16 cellular contexts compared by ENCODE assay signal in genomic region chr6:51554029-51554428, GRCh38.
"Had no signal": no experiment of that assay in that cellular context is flagged by ENCODE, and none has a peak within 500 bp of the region (broad histone marks: within the 10 kb centered on the region; RNA-seq: fewer than 3 reads in every experiment).

No MANE protein-coding gene starts in this region.

- H3K4me3 Mint-ChIP-seq: effector memory CD8-positive, alpha-beta T cell; naive thymus-derived CD4-positive, alpha-beta T cell; neural crest cell had no signal

- H3K27me3 Mint-ChIP-seq: effector memory CD8-positive, alpha-beta T cell had no signal

- H3K4me3 ChIP-seq: esophagus squamous epithelium, gastroesophageal sphincter, right atrium auricular region, stomach, thoracic aorta, transverse colon had no signal

- H3K9me3 Mint-ChIP-seq: neural crest cell had no signal

- H3K4me1 Mint-ChIP-seq: naive thymus-derived CD4-positive, alpha-beta T cell had no signal

- DNase-seq: effector memory CD8-positive, alpha-beta T cell; esophagus squamous epithelium; foreskin fibroblast; glutamatergic neuron; naive thymus-derived CD4-positive, alpha-beta T cell; posterior cingulate gyrus; small intestine; stimulated activated CD4-positive, alpha-beta T cell treated with anti-CD3 and anti-CD28 coated beads, Interleukin-12 subunit alpha, Interleukin-12 subunit beta, amount 100 ng/mL, for 4 hours; stimulated activated naive CD4-positive, alpha-beta T cell; stomach; substantia nigra; transverse colon had no signal

- H3K27ac ChIP-seq: esophagus squamous epithelium, gastroesophageal sphincter, right atrium auricular region, stomach, thoracic aorta, transverse colon had no signal

- H3K4me1 ChIP-seq: esophagus squamous epithelium, gastroesophageal sphincter, right atrium auricular region, transverse colon had no signal

- FAIRE-seq: small intestine had no signal

- H3K27me3 ChIP-seq: esophagus squamous epithelium, right atrium auricular region, stomach, transverse colon had no signal

- H3K27ac Mint-ChIP-seq: effector memory CD8-positive, alpha-beta T cell; naive thymus-derived CD4-positive, alpha-beta T cell had no signal

- ATAC-seq: effector memory CD8-positive, alpha-beta T cell; gastroesophageal sphincter; naive thymus-derived CD4-positive, alpha-beta T cell had no signal

- H3K9me3 ChIP-seq: esophagus squamous epithelium, gastroesophageal sphincter, right atrium auricular region, stomach, thoracic aorta, transverse colon had no signal

- H3K36me3 Mint-ChIP-seq: naive thymus-derived CD4-positive, alpha-beta T cell had no signal

- H3K36me3 ChIP-seq: esophagus squamous epithelium, gastroesophageal sphincter, right atrium auricular region, stomach, thoracic aorta, transverse colon had no signal
